In genomic region chr1:115296981-115297380, GRCh38 we compare ENCODE assay signal across 14 cellular contexts. TPM values are rescaled to one million over a fixed set of nuclear protein-coding genes. Genes with fewer than 3 reads are reported as not detected.
A peak's percentile ranks its signal among the peaks of the same experiment; 100 is the strongest.
DNase-seq lines count a peak whose midpoint lies in the region; ATAC-seq and TF ChIP-seq lines count a peak whose summit lies in the region.
"Had no signal": no experiment of that assay in that cellular context is flagged by ENCODE, and none has a peak within 500 bp of the region (broad histone marks: within the 10 kb centered on the region; RNA-seq: fewer than 3 reads in every experiment).

No MANE protein-coding gene starts in this region.

- no peak overlapping the region for H3K27ac Mint-ChIP-seq in activated naive CD4-positive, alpha-beta T cell treated with anti-CD3 and anti-CD28 coated beads, Interleukin-2, amount 50 U/mL, for 72 hours
- no peak overlapping the region for H3K27ac Mint-ChIP-seq in activated naive CD4-positive, alpha-beta T cell treated with anti-CD3 and anti-CD28 coated beads, Interleukin-2, amount 10 ng/mL, durations not matched to agents 7 days and 5 days
- H3K27ac Mint-ChIP-seq: neural progenitor cell had no signal

- DNase-seq in activated naive CD4-positive, alpha-beta T cell treated with anti-CD3 and anti-CD28 coated beads, Interleukin-2, amount 50 U/mL, for 72 hours (ENCODE audit: low spot score in 2 of 2), result no peak
- no peak for DNase-seq in activated naive CD4-positive, alpha-beta T cell treated with anti-CD3 and anti-CD28 coated beads, Interleukin-2, amount 10 ng/mL, durations not matched to agents 7 days and 5 days
- DNase-seq in NCI-H1092 (lab: John Stamatoyannopoulos, UW) (no peak), hypothalamus (lab: John Stamatoyannopoulos, UW) (no peak), HuH-7.5 (ENCODE audit: low spot score) (no peak)
- DNase-seq: 8988T; activated CD4-positive, alpha-beta T cell treated with anti-CD3 and anti-CD28 coated beads for 4 hours; amniotic stem cell; kidney; NCI-H1694 treated with DMSO at 0.1 percent for 48 hours had no signal

- peaks cover under 1% of the 10 kb centered on the region for H3K27me3 Mint-ChIP-seq in activated naive CD4-positive, alpha-beta T cell treated with anti-CD3 and anti-CD28 coated beads, Interleukin-2, amount 10 ng/mL, durations not matched to agents 7 days and 5 days

- ATAC-seq in activated naive CD4-positive, alpha-beta T cell treated with anti-CD3 and anti-CD28 coated beads, Interleukin-2, amount 50 U/mL, for 72 hours, result peak; percentile 39 to 41
- ATAC-seq in HG02623 (IDR thresholded peaks at IDR 0.05; ENCODE audit: unreplicated experiment) (peak; percentile 93), HG03469 (IDR thresholded peaks at IDR 0.05; ENCODE audit: unreplicated experiment) (peak; percentile 73), SK-N-SH treated with all-trans-retinoic acid at 6 μM for 48 hours (no peak)

- CTCF ChIA-PET in activated naive CD4-positive, alpha-beta T cell treated with anti-CD3 and anti-CD28 coated beads, Interleukin-2, amount 10 ng/mL, durations not matched to agents 7 days and 5 days (lab: Charles Lee), result no interaction called here

- no peaks in the 10 kb centered on the region for H3K36me3 Mint-ChIP-seq in activated naive CD4-positive, alpha-beta T cell treated with anti-CD3 and anti-CD28 coated beads, Interleukin-2, amount 50 U/mL, for 72 hours
- H3K36me3 Mint-ChIP-seq in activated naive CD4-positive, alpha-beta T cell treated with anti-CD3 and anti-CD28 coated beads, Interleukin-2, amount 10 ng/mL, durations not matched to agents 7 days and 5 days, result no peaks in the 10 kb centered on the region
- H3K36me3 Mint-ChIP-seq: neural progenitor cell had no signal

- no peaks in the 10 kb centered on the region for H3K9me3 Mint-ChIP-seq in activated naive CD4-positive, alpha-beta T cell treated with anti-CD3 and anti-CD28 coated beads, Interleukin-2, amount 50 U/mL, for 72 hours
- H3K9me3 Mint-ChIP-seq in activated naive CD4-positive, alpha-beta T cell treated with anti-CD3 and anti-CD28 coated beads, Interleukin-2, amount 10 ng/mL, durations not matched to agents 7 days and 5 days, result no peaks in the 10 kb centered on the region

- no peaks in the 10 kb centered on the region for H3K4me1 Mint-ChIP-seq in activated naive CD4-positive, alpha-beta T cell treated with anti-CD3 and anti-CD28 coated beads, Interleukin-2, amount 10 ng/mL, durations not matched to agents 7 days and 5 days

- no peak overlapping the region for H3K4me3 Mint-ChIP-seq in activated naive CD4-positive, alpha-beta T cell treated with anti-CD3 and anti-CD28 coated beads, Interleukin-2, amount 10 ng/mL, durations not matched to agents 7 days and 5 days
- H3K4me3 Mint-ChIP-seq: neural progenitor cell had no signal

TF ChIP-seq in SK-N-SH treated with all-trans-retinoic acid at 6 μM for 48 hours, 23 proteins besides CTCF, POLR2A, EP300 and RAD21:
- no peak for TF ChIP-seq TCF4 (CRISPR knock-in tag; IDR thresholded peaks at IDR 0.05; ENCODE audit: borderline replicate concordance)
- no peak for TF ChIP-seq GLIS3 (CRISPR knock-in tag; IDR thresholded peaks at IDR 0.05)
- no peak for TF ChIP-seq TSHZ2 (CRISPR knock-in tag; IDR thresholded peaks at IDR 0.05)
- no peak for TF ChIP-seq ZFP3 (CRISPR knock-in tag; IDR thresholded peaks at IDR 0.05)
- no peak for TF ChIP-seq BACH2 (CRISPR knock-in tag; IDR thresholded peaks at IDR 0.05; ENCODE audit: borderline replicate concordance)
- TF ChIP-seq ISL1 (CRISPR knock-in tag; IDR thresholded peaks at IDR 0.05), result no peak
- TF ChIP-seq PPARA (CRISPR knock-in tag; IDR thresholded peaks at IDR 0.05; ENCODE audit: borderline replicate concordance), result no peak
- TF ChIP-seq CSRNP3 (CRISPR knock-in tag; IDR thresholded peaks at IDR 0.05), result no peak
- TF ChIP-seq ZNF565 (CRISPR knock-in tag; conservative IDR thresholded peaks at IDR 0.05; ENCODE audit: low read depth), result no peak
- no peak for TF ChIP-seq TOX (CRISPR knock-in tag; IDR thresholded peaks at IDR 0.05; ENCODE audit: borderline replicate concordance)
- TF ChIP-seq ZNF8 (CRISPR knock-in tag; IDR thresholded peaks at IDR 0.05), result no peak
- TF ChIP-seq CREB5 (CRISPR knock-in tag; IDR thresholded peaks at IDR 0.05; ENCODE audit: low read depth), result no peak
TF ChIP-seq in SK-N-SH treated with all-trans-retinoic acid at 6 μM for 48 hours: peak in this region for 0.

RNA-seq across cellular contexts. Expression of gene NGF, which starts 41.1 kb away (rescaled TPM):
- total RNA-seq in activated naive CD4-positive, alpha-beta T cell treated with anti-CD3 and anti-CD28 coated beads, Interleukin-2, amount 50 U/mL, for 72 hours, result not detected
